Comparison of ENCODE assay signal across 9 cellular contexts in the genomic region with DNA sequence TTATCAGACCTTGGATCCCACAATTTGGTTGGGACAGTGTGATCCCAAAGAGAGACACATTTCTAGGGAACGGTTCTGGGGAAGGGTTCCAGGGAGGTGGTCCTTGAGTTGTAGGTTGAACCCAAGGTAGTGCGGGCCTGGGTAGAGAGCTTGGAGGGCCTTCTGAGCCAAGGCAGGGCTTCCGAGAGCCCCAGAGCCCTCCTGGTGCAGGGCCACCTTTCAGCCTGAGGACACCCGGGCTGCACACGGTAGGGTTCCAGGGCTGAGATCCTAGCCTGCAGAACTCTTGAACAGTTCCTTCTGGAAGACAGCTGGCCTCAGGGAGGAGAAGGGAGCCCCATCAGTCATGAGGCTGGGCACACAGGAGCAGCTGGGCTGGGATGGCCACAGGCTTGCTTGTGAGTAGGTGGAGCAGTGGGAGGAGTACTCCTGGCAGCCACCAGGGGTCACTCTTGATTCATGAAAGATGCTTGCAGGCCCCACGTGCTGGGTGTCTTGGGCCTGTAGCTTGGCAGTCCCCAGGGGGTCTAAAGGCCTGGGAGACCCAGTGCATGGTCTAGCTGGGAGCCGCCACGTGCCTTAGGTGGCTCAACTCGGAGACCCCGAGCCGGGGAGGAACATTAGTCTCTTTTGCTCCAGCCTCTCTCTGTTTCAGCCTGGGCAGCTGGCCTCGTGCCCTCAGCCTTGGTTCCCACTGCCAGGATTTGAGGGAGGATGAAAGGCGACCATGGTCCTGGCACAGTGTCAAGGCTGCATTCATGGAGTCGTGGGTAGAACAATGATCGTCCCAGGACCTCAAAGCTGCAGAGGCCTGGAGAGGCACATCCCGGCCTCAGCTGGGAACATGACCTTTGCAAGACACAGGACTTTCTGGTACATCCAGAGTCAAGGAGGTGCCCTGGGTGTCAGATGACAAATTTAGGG.
DNase-seq lines count a peak whose midpoint lies in the region; ATAC-seq, FAIRE-seq and TF ChIP-seq lines count a peak whose summit lies in the region.
"Had no signal": no experiment of that assay in that cellular context is flagged by ENCODE, and none has a peak within 500 bp of the region (broad histone marks: within the 10 kb centered on the region; RNA-seq: fewer than 3 reads in every experiment).

No MANE protein-coding gene starts in this region.

- ATAC-seq in HG02840 (IDR thresholded peaks at IDR 0.05; ENCODE audit: low FRiP score, unreplicated experiment) = peak; percentile 74
- ATAC-seq in K562 = peak; percentile 100

- 10% methylated on average over 16 of the region's 16 CpGs for WGBS in K562 (ENCODE audit: insufficient coverage, low coverage, missing lambda C conversion rate)
- WGBS in iPS DF 6.9 (ENCODE audit: insufficient coverage, insufficient read length) = no CpG with 5 or more reads among the region's 16 CpGs

- TF ChIP-seq EP300 in K562 (IDR thresholded peaks at IDR 0.05; ENCODE audit: low read length) = no peak

- peak; percentile 82 to 94 (median 92) for TF ChIP-seq CTCF in K562 (IDR thresholded peaks at IDR 0.05 in 2 of 3, conservative IDR thresholded peaks at IDR 0.05 in 1 of 3; ENCODE audit: insufficient read depth in 2 of 3, low read depth in 1 of 3, low read length in 3 of 3)

- peak; percentile 68 for DNase-seq in DMS79 treated with DMSO at 0.1 percent for 48 hours (lab: John Stamatoyannopoulos, UW)
- no peak for DNase-seq in DMS79 (lab: John Stamatoyannopoulos, UW)
- peak; percentile 92 for DNase-seq in NCI-H1694 treated with DMSO at 0.1 percent for 48 hours (lab: John Stamatoyannopoulos, UW)
- peak; percentile 33 for DNase-seq in T-helper 9 cell
- DNase-seq in K562 (ENCODE audit: extremely low read depth in 1 of 4, low spot score in 3 of 4) = peak; percentile 78 to 88 (median 83)
- DNase-seq in iPS DF 6.9 (ENCODE audit: low read depth, low spot score) = peak; percentile 35
- peak; percentile 17 to 37 for DNase-seq in stimulated activated CD4-positive, alpha-beta T cell treated with anti-CD3 and anti-CD28 coated beads, Interleukin-12 subunit alpha, Interleukin-12 subunit beta, amount 100 ng/mL, for 24 hours (ENCODE audit: low read depth in 2 of 2)

- TF ChIP-seq RAD21 in K562 (CRISPR knock-in tag; conservative IDR thresholded peaks at IDR 0.05 in 1 of 2, IDR thresholded peaks at IDR 0.05 in 1 of 2) = peak; percentile 80 to 90

- H3K27me3 ChIP-seq in K562 (ENCODE audit: control insufficient read depth in 2 of 2, insufficient read depth in 2 of 2, low read length in 2 of 2) (no peaks in the 10 kb centered on the region; a peak in 1 of 5 replicates), iPS DF 6.9 (ENCODE audit: control insufficient read depth, insufficient read depth, low read length) (no peaks in the 10 kb centered on the region)

- H3K9ac ChIP-seq in K562 (ENCODE audit: insufficient read depth in 1 of 2, low read depth in 2 of 2, low read length in 2 of 2) = peak overlapping the region in 1 of 2 experiments; percentile 43; a peak in 1 of 4 replicates

- no peaks in the 10 kb centered on the region for H4K20me1 ChIP-seq in K562 (replicated peaks; ENCODE audit: control insufficient read depth, insufficient read depth, low read length)

- CTCF ChIA-PET in K562 (lab: Yijun Ruan, JAX; ENCODE audit: low intra/inter-chr PET ratio) = interaction anchor here (0.5 kb wide), 1 partner anchor 685 kb away, joined by 7 read pairs; no protein-coding TSS in a partner anchor

- in situ Hi-C loops in K562 (cut with MboI) = no loop called here

- FAIRE-seq in K562 (lab: Jason Lieb, UNC) = peak; percentile 80
- FAIRE-seq: A204.1 had no signal

- no peaks in the 10 kb centered on the region for H3K9me1 ChIP-seq in K562 (ENCODE audit: control insufficient read depth, insufficient read depth, low read length)

- peak overlapping the region; percentile 2; the same call in 1 of the 2 replicates for H2AFZ ChIP-seq in K562 (ENCODE audit: low read depth, low read length)

- no peak overlapping the region for H3K4me3 ChIP-seq in K562
- no peak overlapping the region for H3K4me3 ChIP-seq in iPS DF 6.9 (ENCODE audit: low read length)

- no peak for TF ChIP-seq POLR2A in K562 (conservative IDR thresholded peaks at IDR 0.05)

- no peak overlapping the region for H3K4me2 ChIP-seq in K562 (ENCODE audit: insufficient read depth, low read length)

- H3K4me1 ChIP-seq in K562 (replicated peaks in 1 of 2; ENCODE audit: control insufficient read depth in 2 of 2, insufficient read depth in 2 of 2, low read length in 2 of 2) (no peaks in the 10 kb centered on the region; a peak in 1 of 5 replicates), iPS DF 6.9 (ENCODE audit: control insufficient read depth, insufficient read depth, low read length) (no peaks in the 10 kb centered on the region)

- H3K36me3 ChIP-seq in K562 (ENCODE audit: control insufficient read depth, insufficient read depth, low read length) (no peaks in the 10 kb centered on the region), iPS DF 6.9 (ENCODE audit: control insufficient read depth, insufficient read depth, low read length) (no peaks in the 10 kb centered on the region)

- intact Hi-C loops in K562 (cut with micrococcal nuclease) = loop anchor here (5.0 kb wide), 2 partner anchors 104 to 249 kb away; no protein-coding TSS in a partner anchor

- no peaks in the 10 kb centered on the region for H3K79me2 ChIP-seq in K562 (ENCODE audit: control insufficient read depth, insufficient read depth, low read length)

- H3K27ac ChIP-seq in K562 (ENCODE audit: extremely low read depth, low read depth, low read length) (no peak overlapping the region), iPS DF 6.9 (ENCODE audit: low read length) (no peak overlapping the region)

- BruUV-seq in K562 (replicated peaks; lab: Mats Ljungman, UMichigan) = no TSS peak

- peaks cover 8% of the 10 kb centered on the region for H3K9me3 ChIP-seq in K562 (replicated peaks; ENCODE audit: control insufficient read depth, insufficient read depth, low read depth, low read length)
- peaks cover 2% of the 10 kb centered on the region for H3K9me3 ChIP-seq in iPS DF 6.9 (ENCODE audit: control insufficient read depth, insufficient read depth, low read length)

- POLR2A ChIA-PET in K562 (lab: Yijun Ruan, JAX) = interaction anchor here (0.6 to 1.0 kb wide), 2 partner anchors 10 to 1326 kb away, joined by 3 read pairs; no protein-coding TSS in a partner anchor

TF ChIP-seq in K562, 482 proteins besides CTCF, POLR2A, EP300 and RAD21 (continues in another document):
- TF ChIP-seq ZNF764 (CRISPR knock-in tag; IDR thresholded peaks at IDR 0.05; ENCODE audit: low read depth) (0 out of 2 replicates have a peak, but pooled peaks have one; percentile 20), GTF3C2 (IDR thresholded peaks at IDR 0.05; ENCODE audit: borderline replicate concordance, extremely low read depth, insufficient read length) (no peak), MEIS2 (IDR thresholded peaks at IDR 0.05; ENCODE audit: partially characterized antibody) (no peak), RCOR1 (IDR thresholded peaks at IDR 0.05; ENCODE audit: borderline replicate concordance in 1 of 2, low read depth in 2 of 2, low read length in 2 of 2) (peak in 1 of 2 experiments; percentile 39; a peak in 1 of 4 replicates), SMC3 (conservative IDR thresholded peaks at IDR 0.05; ENCODE audit: insufficient read depth, low read depth, low read length) (peak; percentile 92), GABPB1 (CRISPR knock-in tag; IDR thresholded peaks at IDR 0.05) (no peak), RAD51 (IDR thresholded peaks at IDR 0.05; ENCODE audit: borderline replicate concordance, low read depth) (peak; percentile 37; the same call in 1 of the 2 replicates), TARDBP (IDR thresholded peaks at IDR 0.05) (no peak)
- TF ChIP-seq, protein P1, sequence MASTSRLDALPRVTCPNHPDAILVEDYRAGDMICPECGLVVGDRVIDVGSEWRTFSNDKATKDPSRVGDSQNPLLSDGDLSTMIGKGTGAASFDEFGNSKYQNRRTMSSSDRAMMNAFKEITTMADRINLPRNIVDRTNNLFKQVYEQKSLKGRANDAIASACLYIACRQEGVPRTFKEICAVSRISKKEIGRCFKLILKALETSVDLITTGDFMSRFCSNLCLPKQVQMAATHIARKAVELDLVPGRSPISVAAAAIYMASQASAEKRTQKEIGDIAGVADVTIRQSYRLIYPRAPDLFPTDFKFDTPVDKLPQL (IDR thresholded peaks at IDR 0.05; ENCODE audit: extremely low read depth, insufficient read length) = no peak
- TF ChIP-seq, protein P2, sequence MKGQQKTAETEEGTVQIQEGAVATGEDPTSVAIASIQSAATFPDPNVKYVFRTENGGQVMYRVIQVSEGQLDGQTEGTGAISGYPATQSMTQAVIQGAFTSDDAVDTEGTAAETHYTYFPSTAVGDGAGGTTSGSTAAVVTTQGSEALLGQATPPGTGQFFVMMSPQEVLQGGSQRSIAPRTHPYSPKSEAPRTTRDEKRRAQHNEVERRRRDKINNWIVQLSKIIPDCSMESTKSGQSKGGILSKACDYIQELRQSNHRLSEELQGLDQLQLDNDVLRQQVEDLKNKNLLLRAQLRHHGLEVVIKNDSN (CRISPR knock-in tag; IDR thresholded peaks at IDR 0.05) = peak; percentile 74
